30 cellular contexts compared by ENCODE assay signal in genomic region chr22:35059632-35060031, GRCh38. TPM values are rescaled to one million over a fixed set of nuclear protein-coding genes. Genes with fewer than 3 reads are reported as not detected.
DNase-seq lines count a peak whose midpoint lies in the region; FAIRE-seq and TF ChIP-seq lines count a peak whose summit lies in the region.
"Had no signal": no experiment of that assay in that cellular context is flagged by ENCODE, and none has a peak within 500 bp of the region (broad histone marks: within the 10 kb centered on the region; RNA-seq: fewer than 3 reads in every experiment).

No MANE protein-coding gene starts in this region.

- H3K4me1 ChIP-seq in HEK293 (ENCODE audit: control insufficient read depth, insufficient read depth, low read length) (no peaks in the 10 kb centered on the region), H1 (replicated peaks in 1 of 4; ENCODE audit: control insufficient read depth in 3 of 4, insufficient read depth in 4 of 4, low read length in 3 of 4) (no peaks in the 10 kb centered on the region; a peak in 1 of 7 replicates)
- H3K4me1 ChIP-seq: BE2C, BLaER1 had no signal

- no peak for TF ChIP-seq POLR2A in H1 (IDR thresholded peaks at IDR 0.05; ENCODE audit: control extremely low read depth in 1 of 2, low read depth in 2 of 2, low read length in 2 of 2)

- no peaks in the 10 kb centered on the region for H3K27me3 ChIP-seq in H1 (replicated peaks in 1 of 4; ENCODE audit: control insufficient read depth in 3 of 4, extremely low read depth in 1 of 4, insufficient read depth in 3 of 4, low read length in 3 of 4)
- H3K27me3 ChIP-seq: BE2C, BLaER1 had no signal

- no peak overlapping the region for H2AK5ac ChIP-seq in H1 (ENCODE audit: low read depth, low read length)

- CTCF ChIA-PET in HEK293 (lab: Yijun Ruan, JAX), result interaction anchor here (0.6 kb wide), 1 partner anchor 96 kb away, joined by 3 read pairs; no protein-coding TSS in a partner anchor
- CTCF ChIA-PET in H1 (lab: Charles Lee; ENCODE audit: partially characterized antibody), result interaction anchor here (0.8 to 1.3 kb wide), 3 partner anchors 16 to 91 kb away, joined by 3 to 5 read pairs (median 3); no protein-coding TSS in a partner anchor

- H3K27ac Mint-ChIP-seq in nephron progenitor cell, result no peak overlapping the region
- H3K27ac Mint-ChIP-seq: CD14-positive monocyte; CD4-positive, alpha-beta memory T cell; CD4-positive, CD25-positive, alpha-beta regulatory T cell; CD8-positive, alpha-beta memory T cell had no signal

- no peak for TF ChIP-seq EP300 in H1 (IDR thresholded peaks at IDR 0.05; ENCODE audit: borderline replicate concordance in 1 of 2, low read depth in 2 of 2, low read length in 2 of 2)

- no peaks in the 10 kb centered on the region for H3K36me3 ChIP-seq in HEK293 (ENCODE audit: control insufficient read depth in 2 of 2, insufficient read depth in 1 of 2, low read length in 2 of 2)
- no peaks in the 10 kb centered on the region for H3K36me3 ChIP-seq in H1 (ENCODE audit: control insufficient read depth in 2 of 4, insufficient read depth in 4 of 4, low read length in 3 of 4)
- H3K36me3 ChIP-seq: BE2C, BLaER1 had no signal

- POLR2A ChIA-PET in HEK293 (lab: Yijun Ruan, JAX), result no interaction called here
- POLR2A ChIA-PET in H1 (lab: Charles Lee; ENCODE audit: partially characterized antibody), result no interaction called here

- no peak for TF ChIP-seq RAD21 in H1 (IDR thresholded peaks at IDR 0.05 in 1 of 2, conservative IDR thresholded peaks at IDR 0.05 in 1 of 2; ENCODE audit: low read depth in 2 of 2, low read length in 2 of 2)

- H3K4me3 Mint-ChIP-seq in nephron progenitor cell, result no peak overlapping the region
- H3K4me3 Mint-ChIP-seq: CD14-positive monocyte; CD4-positive, alpha-beta memory T cell; CD4-positive, CD25-positive, alpha-beta regulatory T cell; CD8-positive, alpha-beta memory T cell had no signal

- no peak overlapping the region for H4K91ac ChIP-seq in H1 (replicated peaks; ENCODE audit: insufficient read length, low read length)

- no peaks in the 10 kb centered on the region for H4K20me1 ChIP-seq in H1 (replicated peaks in 1 of 2; ENCODE audit: control insufficient read depth in 1 of 2, insufficient read depth in 2 of 2, low read length in 2 of 2)
- H4K20me1 ChIP-seq: BLaER1 had no signal

- H3K79me1 ChIP-seq in H1 (ENCODE audit: low read depth, low read length), result no peaks in the 10 kb centered on the region

- H3K4me1 Mint-ChIP-seq in nephron progenitor cell, result peaks cover 10% of the 10 kb centered on the region
- H3K4me1 Mint-ChIP-seq: CD4-positive, alpha-beta memory T cell; CD4-positive, CD25-positive, alpha-beta regulatory T cell; CD8-positive, alpha-beta memory T cell had no signal

- H3K27me3 Mint-ChIP-seq in nephron progenitor cell (ENCODE audit: low read depth, poor library complexity), result peaks cover 61% of the 10 kb centered on the region

- FAIRE-seq in H1 (lab: Jason Lieb, UNC), result no peak
- FAIRE-seq: A204.1, GM12878, GM12892, GM18507 had no signal

- no peak overlapping the region for H3K9ac ChIP-seq in H1 (replicated peaks in 1 of 4; ENCODE audit: extremely low read depth in 1 of 4, low read depth in 3 of 4, low read length in 3 of 4)
- H3K9ac ChIP-seq: BLaER1 had no signal

- no peak overlapping the region for H3K4me2 ChIP-seq in H1 (ENCODE audit: insufficient read depth in 1 of 2, low read depth in 2 of 2, low read length in 2 of 2)
- H3K4me2 ChIP-seq: BLaER1 had no signal

- no peak overlapping the region for H3K18ac ChIP-seq in H1 (ENCODE audit: extremely low read depth, low read length)

- no peaks in the 10 kb centered on the region for H3K36me3 Mint-ChIP-seq in nephron progenitor cell (ENCODE audit: low read depth)
- H3K36me3 Mint-ChIP-seq: CD14-positive monocyte; CD4-positive, alpha-beta memory T cell; CD4-positive, CD25-positive, alpha-beta regulatory T cell; CD8-positive, alpha-beta memory T cell had no signal

- no peak for TF ChIP-seq CTCF in HEK293 (tag by site-specific recombination; IDR thresholded peaks at IDR 0.05)
- no peak for TF ChIP-seq CTCF in H1 (IDR thresholded peaks at IDR 0.05; ENCODE audit: control extremely low read depth in 1 of 3, insufficient read depth in 1 of 3, low read depth in 1 of 3, low read length in 3 of 3)
- TF ChIP-seq CTCF in nephron progenitor cell (IDR thresholded peaks at IDR 0.05), result no peak

- H3K23ac ChIP-seq in H1 (ENCODE audit: insufficient read length), result no peak overlapping the region

- no peak overlapping the region for H2BK12ac ChIP-seq in H1 (ENCODE audit: low read depth, low read length)

- WGBS in H1 (ENCODE audit: extremely low coverage in 1 of 2, insufficient coverage in 1 of 2, insufficient read length in 1 of 2, insufficient replicate concordance in 2 of 2, low coverage in 1 of 2, low lambda C conversion rate in 2 of 2, missing lambda C conversion rate in 1 of 2), 2 experiments, result 83% methylated on average over 3 of the region's 3 CpGs; no CpG with 5 or more reads in 1 of the 2 experiments

- H3K14ac ChIP-seq in H1 (ENCODE audit: insufficient read length), result no peak overlapping the region

- peaks cover 10% of the 10 kb centered on the region for H3K9me3 Mint-ChIP-seq in nephron progenitor cell

- H3K9me3 ChIP-seq in HEK293 (ENCODE audit: control insufficient read depth, insufficient read depth, low read depth, low read length) (no peaks in the 10 kb centered on the region), H1 (ENCODE audit: insufficient read depth in 2 of 2, low read depth in 1 of 2, low read length in 1 of 2) (no peaks in the 10 kb centered on the region)
- H3K9me3 ChIP-seq: BE2C had no signal

- H2BK120ac ChIP-seq in H1 (replicated peaks; ENCODE audit: low read depth, low read length), result no peak overlapping the region

- no peak overlapping the region for H3K56ac ChIP-seq in H1 (replicated peaks; ENCODE audit: insufficient read length, low read depth, low read length)

- H3K23me2 ChIP-seq in H1 (ENCODE audit: low read depth, low read length), result no peaks in the 10 kb centered on the region

- no peak overlapping the region for H2AFZ ChIP-seq in H1 (ENCODE audit: low read length)

- no peak overlapping the region for H2BK20ac ChIP-seq in H1 (ENCODE audit: low read length)

- H3K79me2 ChIP-seq in H1 (ENCODE audit: control insufficient read depth in 1 of 2, insufficient read depth in 2 of 2, low read length in 2 of 2), result no peaks in the 10 kb centered on the region

- no peak overlapping the region for H4K8ac ChIP-seq in H1 (ENCODE audit: extremely low read depth, insufficient read depth, low read length)

- no peak overlapping the region for H4K5ac ChIP-seq in H1 (ENCODE audit: insufficient read length, low read depth, low read length)

- H3K4ac ChIP-seq in H1 (replicated peaks; ENCODE audit: insufficient read length, low read depth, low read length), result no peak overlapping the region

- no peak overlapping the region for H2BK5ac ChIP-seq in H1 (ENCODE audit: low read depth, low read length)

- H3K27ac ChIP-seq in HEK293 (ENCODE audit: extremely low read depth, low read depth, low read length) (no peak overlapping the region), H1 (ENCODE audit: low read depth, low read length) (no peak overlapping the region)
- H3K27ac ChIP-seq: BLaER1 had no signal

- H2BK15ac ChIP-seq in H1 (ENCODE audit: low read length), result no peak overlapping the region

- H3K4me3 ChIP-seq in HEK293 (ENCODE audit: low read depth, low read length) (no peak overlapping the region), H1 (ENCODE audit: extremely low read depth in 1 of 4, insufficient read depth in 2 of 4, low read depth in 3 of 4, low read length in 4 of 4) (no peak overlapping the region)
- H3K4me3 ChIP-seq: BLaER1, GM12878 had no signal

- DNase-seq in H1 (ENCODE audit: low read depth in 1 of 2, low spot score in 2 of 2) (no peak), NOMO-1 treated with dmso at 0.1 percent for 144 hours (lab: John Stamatoyannopoulos, UW; ENCODE audit: unreplicated experiment) (no peak), NCI-H128 (lab: John Stamatoyannopoulos, UW; ENCODE audit: unreplicated experiment) (no peak), nephron progenitor cell (no peak)
- DNase-seq: 8988T; ACHN; BE2C; C1 segment of cervical spinal cord; CD4-positive, alpha-beta memory T cell; CD4-positive, CD25-positive, alpha-beta regulatory T cell; CD8-positive, alpha-beta memory T cell; COR-L47; DMS 273 treated with DMSO at 0.1 percent for 48 hours; DMS153; DMS53; DMS79; DND-41; EL; GDM1 had no signal

TF ChIP-seq in HEK293, 187 proteins besides CTCF, POLR2A, EP300 and RAD21:
- TF ChIP-seq SCRT1 (tag by site-specific recombination; IDR thresholded peaks at IDR 0.05; ENCODE audit: borderline replicate concordance) (no peak), ZNF146 (tag by site-specific recombination; IDR thresholded peaks at IDR 0.05) (peak; percentile 75), ZNF677 (tag by site-specific recombination; IDR thresholded peaks at IDR 0.05) (no peak)

TF ChIP-seq in H1, 55 proteins besides CTCF, POLR2A, EP300 and RAD21:
- TF ChIP-seq KDM1A (IDR thresholded peaks at IDR 0.05; ENCODE audit: borderline replicate concordance, low read length) (peak; percentile 57; the same call in 1 of the 2 replicates), SP1 (IDR thresholded peaks at IDR 0.05; ENCODE audit: low read depth, low read length) (no peak)

RNA-seq across cellular contexts. Expression of gene ISX, which starts 6.3 kb away (rescaled TPM):
- total RNA-seq in H1 (2021; fragmentation: NEBNext Ultra II Directional; extraction: Animal tissue kit (Norgen Biotek cat#: 25700)), result not detected in 2 replicates
- polyA plus RNA-seq in H1 (2011; rRNA removed), result not detected in 2 replicates
- not detected for polyA plus RNA-seq in H1 (2011; cell fraction: cytosol; rRNA removed)
- not detected for polyA plus RNA-seq in H1 (2011; cell fraction: nucleus; rRNA removed)
- not detected in 4 replicates for polyA plus RNA-seq in H1 (2012, experiment 1 of 2)
- polyA plus RNA-seq in H1 (2012, experiment 2 of 2), result not detected
- polyA plus RNA-seq in H1 (2013, experiment 1 of 2), result not detected
- polyA plus RNA-seq in H1 (2013, experiment 2 of 2), result not detected
- not detected in 2 replicates for polyA minus RNA-seq in H1 (2011; rRNA and poly(A)+ RNA removed)
- not detected for polyA minus RNA-seq in H1 (2011; cell fraction: cytosol; rRNA and poly(A)+ RNA removed)
- not detected for polyA minus RNA-seq in H1 (2011; cell fraction: nucleus; rRNA and poly(A)+ RNA removed)
- total RNA-seq: A673; CD4-positive, alpha-beta memory T cell; CD4-positive, CD25-positive, alpha-beta regulatory T cell; CD8-positive, alpha-beta memory T cell; Daoy; G401 had no signal
- polyA plus RNA-seq: AG04450; CD14-positive monocyte; CD4-positive, alpha-beta memory T cell; CD4-positive, CD25-positive, alpha-beta regulatory T cell; CD8-positive, alpha-beta memory T cell had no signal
